In genomic region chr9:68934319-68934644, GRCh38 we compare ENCODE assay signal across 27 cellular contexts.
"Had no signal": no experiment of that assay in that cellular context is flagged by ENCODE, and none has a peak within 500 bp of the region (broad histone marks: within the 10 kb centered on the region; RNA-seq: fewer than 3 reads in every experiment).

No MANE protein-coding gene starts in this region.

- H3K27ac ChIP-seq: ascending aorta had no signal

- H3K27me3 ChIP-seq: ascending aorta had no signal

- H3K9me3 ChIP-seq: ascending aorta had no signal

- FAIRE-seq: TTC549 had no signal

- H3K27me3 Mint-ChIP-seq: activated B cell treated with CpG ODN at 0.5 μM for 24 hours, brain had no signal

- H3K4me3 Mint-ChIP-seq: activated B cell treated with CpG ODN at 0.5 μM for 24 hours; activated CD4-positive, alpha-beta T cell treated with anti-CD3 and anti-CD28 coated beads for 36 hours; activated CD8-positive, alpha-beta T cell treated with anti-CD3 and anti-CD28 coated beads for 36 hours; activated naive CD8-positive, alpha-beta T cell treated with anti-CD3 and anti-CD28 coated beads, Interleukin-2, amount 50 U/mL, for 24 hours; activated T-helper 1 cell treated with anti-CD3 and anti-CD28 coated beads, Interleukin-12 subunit alpha, Interleukin-12 subunit beta, Interleukin-2, Interleukin-4 antibody, amounts not matched to agents 30 ng/mL and 10 ng/mL and 1 ng/mL, durations not matched to agents 14 hours and 24 hours and 36 hours; brain; central memory CD8-positive, alpha-beta T cell had no signal

- H3K36me3 ChIP-seq: ascending aorta had no signal

- H3K4me3 ChIP-seq: ascending aorta had no signal

- H3K9me3 Mint-ChIP-seq: activated B cell treated with CpG ODN at 0.5 μM for 24 hours; activated CD8-positive, alpha-beta T cell treated with anti-CD3 and anti-CD28 coated beads for 36 hours; activated naive CD4-positive, alpha-beta T cell treated with anti-CD3 and anti-CD28 coated beads, Interleukin-2, amount 50 U/mL, for 72 hours; activated naive CD8-positive, alpha-beta T cell treated with anti-CD3 and anti-CD28 coated beads, Interleukin-2, amount 50 U/mL, for 24 hours; activated T-helper 1 cell treated with anti-CD3 and anti-CD28 coated beads, Interleukin-12 subunit alpha, Interleukin-12 subunit beta, Interleukin-2, Interleukin-4 antibody, amounts not matched to agents 30 ng/mL and 10 ng/mL and 1 ng/mL, durations not matched to agents 14 hours and 24 hours and 36 hours; central memory CD8-positive, alpha-beta T cell had no signal

- ATAC-seq: activated CD4-positive, alpha-beta T cell treated with anti-CD3 and anti-CD28 coated beads for 36 hours; activated CD8-positive, alpha-beta T cell treated with anti-CD3 and anti-CD28 coated beads for 36 hours; activated naive CD4-positive, alpha-beta T cell treated with anti-CD3 and anti-CD28 coated beads, Interleukin-2, amount 50 U/mL, for 72 hours; activated naive CD8-positive, alpha-beta T cell treated with anti-CD3 and anti-CD28 coated beads, Interleukin-2, amount 50 U/mL, for 24 hours had no signal

- H3K4me1 ChIP-seq: ascending aorta had no signal

- H3K4me1 Mint-ChIP-seq: central memory CD8-positive, alpha-beta T cell had no signal

- H3K27ac Mint-ChIP-seq: activated B cell treated with CpG ODN at 0.5 μM for 24 hours; activated CD4-positive, alpha-beta T cell treated with anti-CD3 and anti-CD28 coated beads for 36 hours; activated CD8-positive, alpha-beta T cell treated with anti-CD3 and anti-CD28 coated beads for 36 hours; activated naive CD4-positive, alpha-beta T cell treated with anti-CD3 and anti-CD28 coated beads, Interleukin-2, amount 50 U/mL, for 72 hours; activated naive CD8-positive, alpha-beta T cell treated with anti-CD3 and anti-CD28 coated beads, Interleukin-2, amount 50 U/mL, for 24 hours; activated T-helper 1 cell treated with anti-CD3 and anti-CD28 coated beads, Interleukin-12 subunit alpha, Interleukin-12 subunit beta, Interleukin-2, Interleukin-4 antibody, amounts not matched to agents 30 ng/mL and 10 ng/mL and 1 ng/mL, durations not matched to agents 14 hours and 24 hours and 36 hours had no signal

- DNase-seq: activated B cell treated with CpG ODN at 0.5 μM for 24 hours; activated CD4-positive, alpha-beta T cell treated with anti-CD3 and anti-CD28 coated beads for 36 hours; activated CD8-positive, alpha-beta memory T cell treated with anti-CD3 and anti-CD28 coated beads, Interleukin-2, amount 50 U/mL, for 48 hours; activated CD8-positive, alpha-beta T cell treated with anti-CD3 and anti-CD28 coated beads for 36 hours; activated effector memory CD4-positive, alpha-beta T cell treated with Interleukin-2 at 50 U/mL for 16 hours; activated naive CD4-positive, alpha-beta T cell treated with Interleukin-2 at 50 U/mL for 16 hours; activated naive CD8-positive, alpha-beta T cell treated with anti-CD3 and anti-CD28 coated beads, Interleukin-2, amount 50 U/mL, for 24 hours; activated T-cell treated with anti-CD3 and anti-CD28 coated beads, Interleukin-2, amount 50 U/mL, for 1 hour; amniotic stem cell; KG1; MV-4-11; NCI-H1092 treated with DMSO at 0.1 percent for 48 hours; NCI-H1417 treated with DMSO at 0.1 percent for 48 hours; NCI-H1694; NCI-H2029; NCI-H2107; NCI-H446; NCI-H524; SIG-M5; T-helper 2 cell; T1000 had no signal
